Comparison of ENCODE assay signal across 37 cellular contexts in the genomic region with DNA sequence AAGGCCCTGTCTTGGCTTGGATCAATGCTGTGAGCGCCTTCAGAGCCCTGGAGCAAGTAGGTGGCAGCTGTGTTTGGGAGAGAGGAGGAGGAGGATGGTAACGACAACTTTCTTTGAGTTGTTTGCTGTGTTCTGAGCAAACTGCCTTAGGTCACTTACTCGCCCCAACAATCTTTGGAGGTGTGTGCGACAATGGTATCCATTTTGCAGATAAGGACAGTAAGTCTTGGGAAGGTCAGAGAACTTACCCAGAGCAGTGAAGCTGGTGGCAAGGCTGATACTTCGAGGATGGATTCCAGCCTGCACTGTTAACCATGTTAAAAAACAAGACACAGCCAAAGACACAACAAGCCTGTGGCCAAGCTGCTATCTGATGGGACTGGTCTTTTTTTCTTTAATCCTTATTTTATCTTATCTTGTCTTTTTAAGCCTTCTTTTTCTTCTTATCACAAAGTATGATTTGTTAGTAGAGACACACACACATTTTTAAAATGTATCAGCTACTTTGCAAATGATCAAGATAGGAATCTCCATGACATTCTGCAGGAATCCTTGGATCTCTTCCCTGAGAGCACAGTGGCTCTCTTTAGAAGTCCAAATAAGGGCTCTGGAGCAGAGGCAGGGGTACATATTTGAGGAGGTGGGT. TPM values are rescaled to one million over a fixed set of nuclear protein-coding genes. Genes with fewer than 3 reads are reported as not detected.
"Had no signal": no experiment of that assay in that cellular context is flagged by ENCODE, and none has a peak within 500 bp of the region (broad histone marks: within the 10 kb centered on the region; RNA-seq: fewer than 3 reads in every experiment).

No MANE protein-coding gene starts in this region.

- FAIRE-seq: TTC549 had no signal

- H3K4me3 ChIP-seq: ascending aorta, cardiac muscle cell, MG63, Peyer's patch, SJSA1 had no signal

- H3K27me3 ChIP-seq: ascending aorta, MG63, Peyer's patch, SJSA1 had no signal

- H3K4me3 Mint-ChIP-seq: activated CD4-positive, alpha-beta T cell treated with anti-CD3 and anti-CD28 coated beads for 36 hours; activated CD4-positive, alpha-beta T cell treated with anti-CD3 and anti-CD28 coated beads, Interleukin-2, amount 10 ng/mL, durations not matched to agents 7 days and 5 days; activated CD8-positive, alpha-beta T cell treated with anti-CD3 and anti-CD28 coated beads, Interleukin-2, amount 10 ng/mL, durations not matched to agents 7 days and 5 days; activated naive CD4-positive, alpha-beta T cell treated with anti-CD3 and anti-CD28 coated beads, Interleukin-2, amount 10 ng/mL, durations not matched to agents 7 days and 5 days; activated naive CD8-positive, alpha-beta T cell; activated naive CD8-positive, alpha-beta T cell treated with anti-CD3 and anti-CD28 coated beads, Interleukin-2, amount 50 U/mL, for 24 hours; activated T-cell treated with anti-CD3 and anti-CD28 coated beads, Interleukin-2, amount 50 U/mL, for 4 hours; T-helper 1 cell treated with Interleukin-12 subunit alpha and Interleukin-12 subunit beta and Interleukin-4 antibody, amounts not matched to agents 30 μg/mL and 1 μg/mL, for 36 hours; T-helper 2 cell treated with Interferon-gamma antibody and Interleukin-4, amounts not matched to agents 5 μg/mL and 100 μg/mL, for 36 hours; WTC11 had no signal

- DNase-seq: activated CD4-positive, alpha-beta T cell treated with anti-CD3 and anti-CD28 coated beads for 36 hours; activated CD4-positive, alpha-beta T cell treated with anti-CD3 and anti-CD28 coated beads, Interleukin-2, amount 10 ng/mL, durations not matched to agents 7 days and 5 days; activated CD4-positive, alpha-beta T cell treated with anti-CD3 and anti-CD28 coated beads, Interleukin-2, amount 50 U/mL, for 48 hours; activated CD8-positive, alpha-beta T cell treated with anti-CD3 and anti-CD28 coated beads, Interleukin-2, amount 10 ng/mL, durations not matched to agents 7 days and 5 days; activated effector memory CD4-positive, alpha-beta T cell treated with Interleukin-2 at 50 U/mL for 16 hours; activated naive CD4-positive, alpha-beta T cell treated with anti-CD3 and anti-CD28 coated beads, Interleukin-2, amount 10 ng/mL, durations not matched to agents 7 days and 5 days; activated naive CD8-positive, alpha-beta T cell treated with anti-CD3 and anti-CD28 coated beads, Interleukin-2, amount 50 U/mL, for 24 hours; activated T-cell treated with anti-CD3 and anti-CD28 coated beads for 4 hours; activated T-cell treated with anti-CD3 and anti-CD28 coated beads, Interleukin-2, amount 50 U/mL, for 4 hours; Kasumi-1; KG1; MG63; NCI-H1048; NCI-H1105 treated with DMSO at 0.1 percent for 48 hours; NCI-H1436; NCI-H1694; NCI-H2029; NCI-H2107; NCI-H2171; NCI-H510A; NCI-H526; NCI-H748 treated with DMSO at 0.1 percent for 48 hours; NK-92 treated with Interleukin-12 subunit alpha and Interleukin-12 subunit beta, amount 100 ng/mL, for 24 hours; PC-3; Peyer's patch; RPMI8226; SHP77 treated with DMSO at 0.1 percent for 48 hours; SK-N-SH had no signal

- H3K27ac ChIP-seq: ascending aorta, cardiac muscle cell, Peyer's patch, SJSA1 had no signal

- H3K27ac Mint-ChIP-seq: activated CD4-positive, alpha-beta T cell treated with anti-CD3 and anti-CD28 coated beads for 36 hours; activated CD4-positive, alpha-beta T cell treated with anti-CD3 and anti-CD28 coated beads, Interleukin-2, amount 10 ng/mL, durations not matched to agents 7 days and 5 days; activated CD8-positive, alpha-beta T cell treated with anti-CD3 and anti-CD28 coated beads, Interleukin-2, amount 10 ng/mL, durations not matched to agents 7 days and 5 days; activated naive CD4-positive, alpha-beta T cell treated with anti-CD3 and anti-CD28 coated beads, Interleukin-2, amount 10 ng/mL, durations not matched to agents 7 days and 5 days; activated naive CD8-positive, alpha-beta T cell; activated naive CD8-positive, alpha-beta T cell treated with anti-CD3 and anti-CD28 coated beads, Interleukin-2, amount 50 U/mL, for 24 hours; T-helper 1 cell treated with Interleukin-12 subunit alpha and Interleukin-12 subunit beta and Interleukin-4 antibody, amounts not matched to agents 30 μg/mL and 1 μg/mL, for 36 hours; T-helper 2 cell treated with Interferon-gamma antibody and Interleukin-4, amounts not matched to agents 5 μg/mL and 100 μg/mL, for 36 hours; WTC11 had no signal

- ATAC-seq: activated CD4-positive, alpha-beta T cell treated with anti-CD3 and anti-CD28 coated beads for 36 hours; activated CD4-positive, CD25-positive, alpha-beta regulatory T cell treated with anti-CD3 and anti-CD28 coated beads, Interleukin-2, amount 50 U/mL, for 24 hours; activated CD8-positive, alpha-beta T cell treated with anti-CD3 and anti-CD28 coated beads, Interleukin-2, amount 10 ng/mL, durations not matched to agents 7 days and 5 days; activated naive CD8-positive, alpha-beta T cell treated with anti-CD3 and anti-CD28 coated beads, Interleukin-2, amount 50 U/mL, for 24 hours; activated T-cell treated with anti-CD3 and anti-CD28 coated beads, Interleukin-2, amount 50 U/mL, for 4 hours; PC-3; WTC11 had no signal

- H3K36me3 ChIP-seq: ascending aorta, cardiac muscle cell, MG63, Peyer's patch, SJSA1 had no signal

- H3K27me3 Mint-ChIP-seq: activated CD4-positive, alpha-beta T cell treated with anti-CD3 and anti-CD28 coated beads for 36 hours; activated naive CD8-positive, alpha-beta T cell treated with anti-CD3 and anti-CD28 coated beads, Interleukin-2, amount 50 U/mL, for 24 hours had no signal

- H3K4me1 Mint-ChIP-seq: activated CD4-positive, alpha-beta T cell treated with anti-CD3 and anti-CD28 coated beads for 36 hours; activated CD4-positive, alpha-beta T cell treated with anti-CD3 and anti-CD28 coated beads, Interleukin-2, amount 10 ng/mL, durations not matched to agents 7 days and 5 days; activated naive CD4-positive, alpha-beta T cell treated with anti-CD3 and anti-CD28 coated beads, Interleukin-2, amount 10 ng/mL, durations not matched to agents 7 days and 5 days; activated naive CD8-positive, alpha-beta T cell treated with anti-CD3 and anti-CD28 coated beads, Interleukin-2, amount 50 U/mL, for 24 hours; WTC11 had no signal

- H3K4me1 ChIP-seq: ascending aorta, SJSA1 had no signal

- H3K9ac ChIP-seq: SK-N-SH had no signal

- H3K36me3 Mint-ChIP-seq: activated naive CD4-positive, alpha-beta T cell treated with anti-CD3 and anti-CD28 coated beads, Interleukin-2, amount 10 ng/mL, durations not matched to agents 7 days and 5 days had no signal

- H3K9me3 ChIP-seq: ascending aorta, MG63, SJSA1, SK-N-SH had no signal

RNA-seq across cellular contexts. Expression of gene CNDP1, which starts 27.9 kb away (rescaled TPM):
- total RNA-seq: activated CD4-positive, alpha-beta T cell treated with anti-CD3 and anti-CD28 coated beads for 36 hours; activated CD4-positive, alpha-beta T cell treated with anti-CD3 and anti-CD28 coated beads, Interleukin-2, amount 10 ng/mL, durations not matched to agents 7 days and 5 days; activated CD8-positive, alpha-beta T cell treated with anti-CD3 and anti-CD28 coated beads, Interleukin-2, amount 10 ng/mL, durations not matched to agents 7 days and 5 days; ascending aorta; cardiac muscle cell; PC-3; SJSA1 had no signal
- polyA plus RNA-seq: cardiac muscle cell, SK-N-SH had no signal
